In genomic region chr7:1548438-1548831, GRCh38 we compare ENCODE assay signal across 17 cellular contexts. TPM values are rescaled to one million over a fixed set of nuclear protein-coding genes. Genes with fewer than 3 reads are reported as not detected.
A peak's percentile ranks its signal among the peaks of the same experiment; 100 is the strongest.
DNase-seq lines count a peak whose midpoint lies in the region; ATAC-seq, FAIRE-seq and TF ChIP-seq lines count a peak whose summit lies in the region.
"Had no signal": no experiment of that assay in that cellular context is flagged by ENCODE, and none has a peak within 500 bp of the region (broad histone marks: within the 10 kb centered on the region; RNA-seq: fewer than 3 reads in every experiment).

No MANE protein-coding gene starts in this region.

- no peak for FAIRE-seq in H1 (lab: Jason Lieb, UNC)
- FAIRE-seq: H54 had no signal

- TF ChIP-seq RAD21 in H1 (IDR thresholded peaks at IDR 0.05 in 1 of 2, conservative IDR thresholded peaks at IDR 0.05 in 1 of 2; ENCODE audit: low read depth in 2 of 2, low read length in 2 of 2) = peak; percentile 27 to 29; a peak in 3 of 4 replicates

- no peaks in the 10 kb centered on the region for H3K9me2 ChIP-seq in PC-9 (ENCODE audit: insufficient read depth)

- H2BK15ac ChIP-seq in H1 (ENCODE audit: low read length) = no peak overlapping the region

- H3K4me3 ChIP-seq in BLaER1 = no peak overlapping the region
- H3K4me3 ChIP-seq in GM12865 (ENCODE audit: low read depth, low read length) = no peak overlapping the region
- H3K4me3 ChIP-seq in PC-9 = no peak overlapping the region
- no peak overlapping the region for H3K4me3 ChIP-seq in H1 (ENCODE audit: extremely low read depth in 1 of 4, insufficient read depth in 2 of 4, low read depth in 3 of 4, low read length in 4 of 4)

- peaks cover 13% of the 10 kb centered on the region; the same call in 1 of the 2 replicates for H3K36me3 ChIP-seq in BLaER1
- H3K36me3 ChIP-seq in PC-9 (ENCODE audit: low read depth) = no peaks in the 10 kb centered on the region; the same call in 1 of the 2 replicates
- no peaks in the 10 kb centered on the region for H3K36me3 ChIP-seq in H1 (ENCODE audit: control insufficient read depth in 2 of 4, insufficient read depth in 4 of 4, low read length in 3 of 4)

- H3K9ac ChIP-seq in BLaER1 (no peak overlapping the region), H1 (replicated peaks in 1 of 4; ENCODE audit: extremely low read depth in 1 of 4, low read depth in 3 of 4, low read length in 3 of 4) (no peak overlapping the region)

- no peaks in the 10 kb centered on the region for H3K79me2 ChIP-seq in PC-9 (ENCODE audit: low read depth)
- no peaks in the 10 kb centered on the region for H3K79me2 ChIP-seq in H1 (ENCODE audit: control insufficient read depth in 1 of 2, insufficient read depth in 2 of 2, low read length in 2 of 2)

- 0 out of 2 replicates have a peak overlapping the region, but pooled peaks have one; percentile 2 for H3K27ac ChIP-seq in BLaER1
- no peak overlapping the region for H3K27ac ChIP-seq in PC-9
- H3K27ac ChIP-seq in H1 (ENCODE audit: low read depth, low read length) = no peak overlapping the region

- no peak overlapping the region for H4K5ac ChIP-seq in H1 (ENCODE audit: insufficient read length, low read depth, low read length)

- no peak for TF ChIP-seq POLR2A in H1 (IDR thresholded peaks at IDR 0.05; ENCODE audit: control extremely low read depth in 1 of 2, low read depth in 2 of 2, low read length in 2 of 2)

- H3K9me3 ChIP-seq in BLaER1 (no peaks in the 10 kb centered on the region), PC-9 (ENCODE audit: insufficient read depth, low read depth) (no peaks in the 10 kb centered on the region), H1 (ENCODE audit: insufficient read depth in 2 of 2, low read depth in 1 of 2, low read length in 1 of 2) (no peaks in the 10 kb centered on the region)

- H3K18ac ChIP-seq in H1 (ENCODE audit: extremely low read depth, low read length) = no peak overlapping the region

- no peak for TF ChIP-seq EP300 in H1 (IDR thresholded peaks at IDR 0.05; ENCODE audit: borderline replicate concordance in 1 of 2, low read depth in 2 of 2, low read length in 2 of 2)

- H3K27me3 ChIP-seq in BLaER1 (no peaks in the 10 kb centered on the region), PC-9 (ENCODE audit: insufficient read depth, low read depth) (no peaks in the 10 kb centered on the region), H1 (replicated peaks in 1 of 4; ENCODE audit: control insufficient read depth in 3 of 4, extremely low read depth in 1 of 4, insufficient read depth in 3 of 4, low read length in 3 of 4) (no peaks in the 10 kb centered on the region)

- H3K79me1 ChIP-seq in H1 (ENCODE audit: low read depth, low read length) = no peaks in the 10 kb centered on the region

- WGBS in H1 (ENCODE audit: extremely low coverage in 1 of 2, insufficient coverage in 1 of 2, insufficient read length in 1 of 2, insufficient replicate concordance in 2 of 2, low coverage in 1 of 2, low lambda C conversion rate in 2 of 2, missing lambda C conversion rate in 1 of 2), 2 experiments = 89% methylated on average over 9 of the region's 17 CpGs; no CpG with 5 or more reads in 1 of the 2 experiments

- no peak overlapping the region for H2BK120ac ChIP-seq in H1 (replicated peaks; ENCODE audit: low read depth, low read length)

- peak overlapping the region; percentile 80 for H3K4me2 ChIP-seq in BLaER1
- H3K4me2 ChIP-seq in PC-9 = no peak overlapping the region
- H3K4me2 ChIP-seq in H1 (ENCODE audit: insufficient read depth in 1 of 2, low read depth in 2 of 2, low read length in 2 of 2) = no peak overlapping the region

- peaks cover 25% of the 10 kb centered on the region for H4K20me1 ChIP-seq in BLaER1
- H4K20me1 ChIP-seq in PC-9 (ENCODE audit: insufficient read depth) = peaks cover 21% of the 10 kb centered on the region; the same call in 1 of the 2 replicates
- H4K20me1 ChIP-seq in H1 (replicated peaks in 1 of 2; ENCODE audit: control insufficient read depth in 1 of 2, insufficient read depth in 2 of 2, low read length in 2 of 2) = peaks cover 0 to 3% of the 10 kb centered on the region in 2 experiments

- intact Hi-C loops in PC-9 (cut with micrococcal nuclease; ENCODE audit: unreplicated experiment) = no loop called here

- POLR2A ChIA-PET in PC-9 (lab: Charles Lee; ENCODE audit: unreplicated experiment) (no interaction called here), H1 (lab: Charles Lee; ENCODE audit: partially characterized antibody) (interaction anchor here (1.4 kb wide), 1 partner anchor 73 kb away, joined by 3 read pairs; no protein-coding TSS in a partner anchor)

- ATAC-seq in GM21423 (IDR thresholded peaks at IDR 0.05; ENCODE audit: unreplicated experiment) = no peak
- ATAC-seq: left lobe of liver had no signal

- H4K8ac ChIP-seq in H1 (ENCODE audit: extremely low read depth, insufficient read depth, low read length) = no peak overlapping the region

- H3K4me1 ChIP-seq in BLaER1 = peaks cover 67% of the 10 kb centered on the region
- no peaks in the 10 kb centered on the region for H3K4me1 ChIP-seq in PC-9 (replicated peaks; ENCODE audit: insufficient read depth)
- H3K4me1 ChIP-seq in H1 (replicated peaks in 1 of 4; ENCODE audit: control insufficient read depth in 3 of 4, insufficient read depth in 4 of 4, low read length in 3 of 4) = no peaks in the 10 kb centered on the region

- H2AFZ ChIP-seq in PC-9 (no peak overlapping the region), H1 (ENCODE audit: low read length) (no peak overlapping the region)

- no peak overlapping the region for H3K4ac ChIP-seq in H1 (replicated peaks; ENCODE audit: insufficient read length, low read depth, low read length)

- DNase-seq in GM12865 (ENCODE audit: low read depth) (peak; percentile 30), PC-9 (no peak), H1 (ENCODE audit: low read depth in 1 of 2, low spot score in 2 of 2) (no peak), RKO (ENCODE audit: low spot score) (no peak), cerebellar nuclear complex (lab: John Stamatoyannopoulos, UW) (no peak), DMS153 treated with DMSO at 0.1 percent for 48 hours (lab: John Stamatoyannopoulos, UW; ENCODE audit: unreplicated experiment) (no peak)
- DNase-seq: aorta; DMS 273 treated with DMSO at 0.1 percent for 48 hours; glutamatergic neuron; NCI-H2029 treated with DMSO at 0.1 percent for 48 hours; NK-92 treated with Interleukin-12 subunit alpha and Interleukin-12 subunit beta, amount 100 ng/mL, for 24 hours had no signal

- no peak overlapping the region for H4K91ac ChIP-seq in H1 (replicated peaks; ENCODE audit: insufficient read length, low read length)

- no peak overlapping the region for H3K14ac ChIP-seq in H1 (ENCODE audit: insufficient read length)

- no peaks in the 10 kb centered on the region for H3K23me2 ChIP-seq in H1 (ENCODE audit: low read depth, low read length)

- H3K56ac ChIP-seq in H1 (replicated peaks; ENCODE audit: insufficient read length, low read depth, low read length) = no peak overlapping the region

- BruUV-seq in PC-9 (replicated peaks; lab: Mats Ljungman, UMichigan) = no TSS peak

- no peak overlapping the region for H2AK5ac ChIP-seq in H1 (ENCODE audit: low read depth, low read length)

- TF ChIP-seq CTCF in GM12865 (IDR thresholded peaks at IDR 0.05; ENCODE audit: insufficient read depth, low read depth, low read length, missing control alignments) = no peak
- peak; percentile 22; the same call in 1 of the 2 replicates for TF ChIP-seq CTCF in PC-9 (conservative IDR thresholded peaks at IDR 0.05)
- TF ChIP-seq CTCF in H1 (IDR thresholded peaks at IDR 0.05; ENCODE audit: control extremely low read depth in 1 of 3, insufficient read depth in 1 of 3, low read depth in 1 of 3, low read length in 3 of 3) = no peak

- CTCF ChIA-PET in PC-9 (lab: Charles Lee) = interaction anchor here (0.6 kb wide), 1 partner anchor 74 kb away, joined by 3 read pairs; no protein-coding TSS in a partner anchor
- CTCF ChIA-PET in H1 (lab: Charles Lee; ENCODE audit: partially characterized antibody) = interaction anchor here (0.6 to 1.7 kb wide), 8 partner anchors 10 to 210 kb away, joined by 3 to 12 read pairs (median 4); no protein-coding TSS in a partner anchor

- H2BK12ac ChIP-seq in H1 (ENCODE audit: low read depth, low read length) = no peak overlapping the region

- no peak overlapping the region for H3K23ac ChIP-seq in H1 (ENCODE audit: insufficient read length)

- H2BK5ac ChIP-seq in H1 (ENCODE audit: low read depth, low read length) = 0 out of 2 replicates have a peak overlapping the region, but pooled peaks have one; percentile 21

- H3F3A ChIP-seq in PC-9 (ENCODE audit: insufficient read depth, low read depth) = peaks cover 17% of the 10 kb centered on the region; the same call in 1 of the 2 replicates

- no peak overlapping the region for H2BK20ac ChIP-seq in H1 (ENCODE audit: low read length)

RNA-seq across cellular contexts. Expression of gene TMEM184A, which starts 7.6 kb away (rescaled TPM):
- total RNA-seq in PC-9 (2021) = 21.4 TPM in 2 replicates
- total RNA-seq in H1 (2021; fragmentation: NEBNext Ultra II Directional; extraction: Animal tissue kit (Norgen Biotek cat#: 25700)) = 1.5 and 1.8 TPM in 2 replicates
- polyA plus RNA-seq in H1 (2011; rRNA removed) = 2.1 and 3.0 TPM in 2 replicates
- polyA plus RNA-seq in H1 (2011; cell fraction: cytosol; rRNA removed) = 2.0 TPM
- polyA plus RNA-seq in H1 (2011; cell fraction: nucleus; rRNA removed) = 11.1 TPM
- polyA plus RNA-seq in H1 (2012, experiment 1 of 2) = 1.0 to 1.7 TPM (median 1.3 TPM) in 4 replicates
- 0.89 TPM for polyA plus RNA-seq in H1 (2012, experiment 2 of 2)
- polyA plus RNA-seq in H1 (2013, experiment 1 of 2) = 1.6 TPM
- 1.3 TPM for polyA plus RNA-seq in H1 (2013, experiment 2 of 2)
- polyA minus RNA-seq in H1 (2011; rRNA and poly(A)+ RNA removed) = 1.5 and 2.9 TPM in 2 replicates
- polyA minus RNA-seq in H1 (2011; cell fraction: cytosol; rRNA and poly(A)+ RNA removed) = 2.5 TPM
- 5.4 TPM for polyA minus RNA-seq in H1 (2011; cell fraction: nucleus; rRNA and poly(A)+ RNA removed)
- total RNA-seq: temporal lobe had no signal
- polyA plus RNA-seq: neural cell had no signal

RNA-seq across cellular contexts. Expression of gene MAFK, which starts 17.9 kb away (rescaled TPM):
- 43.1 and 70.8 TPM in 2 replicates for total RNA-seq in PC-9 (2021)
- total RNA-seq in H1 (2021; fragmentation: NEBNext Ultra II Directional; extraction: Animal tissue kit (Norgen Biotek cat#: 25700)) = 16.8 and 17.3 TPM in 2 replicates
- 5.5 and 6.9 TPM in 2 replicates for polyA plus RNA-seq in H1 (2011; rRNA removed)
- polyA plus RNA-seq in H1 (2011; cell fraction: cytosol; rRNA removed) = 7.6 TPM
- 27.0 TPM for polyA plus RNA-seq in H1 (2011; cell fraction: nucleus; rRNA removed)
- 9.8 to 15.5 TPM (median 13.5 TPM) in 4 replicates for polyA plus RNA-seq in H1 (2012, experiment 1 of 2)
- polyA plus RNA-seq in H1 (2012, experiment 2 of 2) = 8.5 TPM
- polyA plus RNA-seq in H1 (2013, experiment 1 of 2) = 7.6 TPM
- 7.8 TPM for polyA plus RNA-seq in H1 (2013, experiment 2 of 2)
- polyA minus RNA-seq in H1 (2011; rRNA and poly(A)+ RNA removed) = 2.3 and 2.4 TPM in 2 replicates
- polyA minus RNA-seq in H1 (2011; cell fraction: cytosol; rRNA and poly(A)+ RNA removed) = 8.1 TPM
- 7.7 TPM for polyA minus RNA-seq in H1 (2011; cell fraction: nucleus; rRNA and poly(A)+ RNA removed)

RNA-seq across cellular contexts. Expression of gene PSMG3, which starts 21.4 kb away (rescaled TPM):
- 63.3 and 78.9 TPM in 2 replicates for total RNA-seq in PC-9 (2021)
- 30.2 and 32.0 TPM in 2 replicates for total RNA-seq in H1 (2021; fragmentation: NEBNext Ultra II Directional; extraction: Animal tissue kit (Norgen Biotek cat#: 25700))
- polyA plus RNA-seq in H1 (2011; rRNA removed) = 62.0 and 69.8 TPM in 2 replicates
- 85.4 TPM for polyA plus RNA-seq in H1 (2011; cell fraction: cytosol; rRNA removed)
- 57.2 TPM for polyA plus RNA-seq in H1 (2011; cell fraction: nucleus; rRNA removed)
- 36.8 to 57.3 TPM (median 50.2 TPM) in 4 replicates for polyA plus RNA-seq in H1 (2012, experiment 1 of 2)
- polyA plus RNA-seq in H1 (2012, experiment 2 of 2) = 57.9 TPM
- 21.9 TPM for polyA plus RNA-seq in H1 (2013, experiment 1 of 2)
- polyA plus RNA-seq in H1 (2013, experiment 2 of 2) = 20.0 TPM
- 10.6 and 11.2 TPM in 2 replicates for polyA minus RNA-seq in H1 (2011; rRNA and poly(A)+ RNA removed)
- polyA minus RNA-seq in H1 (2011; cell fraction: cytosol; rRNA and poly(A)+ RNA removed) = 13.8 TPM
- 9.8 TPM for polyA minus RNA-seq in H1 (2011; cell fraction: nucleus; rRNA and poly(A)+ RNA removed)

RNA-seq across cellular contexts. Expression of gene INTS1, which starts 44.2 kb away (rescaled TPM):
- 124 and 170 TPM in 2 replicates for total RNA-seq in PC-9 (2021)
- total RNA-seq in H1 (2021; fragmentation: NEBNext Ultra II Directional; extraction: Animal tissue kit (Norgen Biotek cat#: 25700)) = 104 and 116 TPM in 2 replicates
- 76.9 and 115 TPM in 2 replicates for polyA plus RNA-seq in H1 (2011; rRNA removed)
- 49.6 TPM for polyA plus RNA-seq in H1 (2011; cell fraction: cytosol; rRNA removed)
- 250 TPM for polyA plus RNA-seq in H1 (2011; cell fraction: nucleus; rRNA removed)
- 41.9 to 92.6 TPM (median 87.4 TPM) in 4 replicates for polyA plus RNA-seq in H1 (2012, experiment 1 of 2)
- polyA plus RNA-seq in H1 (2012, experiment 2 of 2) = 126 TPM
- 56.2 TPM for polyA plus RNA-seq in H1 (2013, experiment 1 of 2)
- 50.8 TPM for polyA plus RNA-seq in H1 (2013, experiment 2 of 2)
- polyA minus RNA-seq in H1 (2011; rRNA and poly(A)+ RNA removed) = 37.2 and 46.1 TPM in 2 replicates
- 61.9 TPM for polyA minus RNA-seq in H1 (2011; cell fraction: cytosol; rRNA and poly(A)+ RNA removed)
- 96.2 TPM for polyA minus RNA-seq in H1 (2011; cell fraction: nucleus; rRNA and poly(A)+ RNA removed)
